Comparison of ENCODE assay signal across 12 cellular contexts in the genomic region with DNA sequence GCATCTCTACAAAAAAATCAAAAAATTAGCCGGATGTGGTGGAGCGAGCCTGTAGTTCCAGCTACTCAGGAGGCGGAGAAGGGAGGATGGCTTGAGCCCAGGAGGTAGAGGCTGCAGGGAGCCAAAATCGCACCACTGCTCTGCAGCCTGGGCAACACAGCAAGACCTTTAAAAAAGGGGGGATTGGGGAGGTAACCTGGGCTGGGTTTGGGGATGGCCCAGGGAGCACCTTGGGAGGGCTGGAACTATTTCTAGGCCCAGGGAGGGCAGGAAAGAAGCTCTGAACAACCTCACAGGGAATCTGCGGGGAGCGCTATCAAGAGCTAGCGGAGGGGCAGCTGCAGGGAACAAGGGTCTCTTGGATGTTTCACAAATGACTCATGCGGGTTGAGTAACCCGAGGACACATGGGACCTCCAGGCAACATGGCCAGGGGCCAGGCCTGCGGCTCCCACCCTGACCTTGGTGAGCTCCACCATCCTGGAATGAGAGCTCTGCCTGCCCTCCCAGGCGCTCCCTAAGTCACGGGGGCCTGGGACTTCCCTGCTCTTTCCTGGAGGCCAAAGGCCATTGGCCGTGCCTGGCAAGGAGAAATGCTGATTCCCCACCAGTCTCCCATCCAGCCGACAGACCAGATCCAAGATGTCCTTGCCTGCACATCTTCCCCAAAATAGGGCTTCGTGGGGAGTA. TPM values are rescaled to one million over a fixed set of nuclear protein-coding genes. Genes with fewer than 3 reads are reported as not detected.
A peak's percentile ranks its signal among the peaks of the same experiment; 100 is the strongest.
DNase-seq lines count a peak whose midpoint lies in the region; ATAC-seq and TF ChIP-seq lines count a peak whose summit lies in the region.
"Had no signal": no experiment of that assay in that cellular context is flagged by ENCODE, and none has a peak within 500 bp of the region (broad histone marks: within the 10 kb centered on the region; RNA-seq: fewer than 3 reads in every experiment).

No MANE protein-coding gene starts in this region.

- no peak for TF ChIP-seq EP300 in sigmoid colon (IDR thresholded peaks at IDR 0.05)

- intact Hi-C loops in sigmoid colon (cut with DNase I) = no loop called here

- no peak for TF ChIP-seq CTCF in sigmoid colon (IDR thresholded peaks at IDR 0.05)

- H3K4me1 ChIP-seq in HUES64 (ENCODE audit: insufficient read depth, low read length) = peaks cover 8% of the 10 kb centered on the region; the same call in 1 of the 2 replicates
- H3K4me1 ChIP-seq in sigmoid colon = peaks cover 0 to 4% (median 0%) of the 10 kb centered on the region in 4 donors
- H3K4me1 ChIP-seq: suprapubic skin had no signal

- H3K4me3 ChIP-seq in HUES64 (ENCODE audit: low read length) = no peak overlapping the region
- H3K4me3 ChIP-seq in sigmoid colon = no peak overlapping the region
- H3K4me3 ChIP-seq: suprapubic skin had no signal

- H3K9ac ChIP-seq in HUES64 (ENCODE audit: low read depth, low read length) = peak overlapping the region; percentile 24; the same call in 1 of the 2 replicates

- no peak for ATAC-seq in stimulated activated memory B cell treated with anti-CD40 and anti-IgM and Interleukin-4, amounts not matched to agents 10 μg/mL and 1 μg/mL and 100 μg/mL, for 72 hours
- ATAC-seq in activated T-cell treated with anti-CD3 and anti-CD28 coated beads, Interleukin-2, amount 50 U/mL, for 72 hours (replicated peaks in 1 of 2) = no peak
- no peak for ATAC-seq in GM21717 (IDR thresholded peaks at IDR 0.05; ENCODE audit: unreplicated experiment)

- H3K27me3 ChIP-seq in HUES64 (ENCODE audit: insufficient read depth, low read length) (no peaks in the 10 kb centered on the region), sigmoid colon (no peaks in the 10 kb centered on the region)

- peaks cover 13% of the 10 kb centered on the region for H3K4me1 Mint-ChIP-seq in stimulated activated memory B cell treated with anti-CD40 and anti-IgM and Interleukin-4, amounts not matched to agents 10 μg/mL and 1 μg/mL and 100 μg/mL, for 72 hours
- H3K4me1 Mint-ChIP-seq in activated T-cell treated with anti-CD3 and anti-CD28 coated beads, Interleukin-2, amount 50 U/mL, for 72 hours (ENCODE audit: low read depth) = no peaks in the 10 kb centered on the region

- no peaks in the 10 kb centered on the region for H3K36me3 Mint-ChIP-seq in stimulated activated memory B cell treated with anti-CD40 and anti-IgM and Interleukin-4, amounts not matched to agents 10 μg/mL and 1 μg/mL and 100 μg/mL, for 72 hours
- no peaks in the 10 kb centered on the region for H3K36me3 Mint-ChIP-seq in activated T-cell treated with anti-CD3 and anti-CD28 coated beads, Interleukin-2, amount 50 U/mL, for 72 hours (ENCODE audit: insufficient read depth in 2 of 2)

- H3K9me3 Mint-ChIP-seq in stimulated activated memory B cell treated with anti-CD40 and anti-IgM and Interleukin-4, amounts not matched to agents 10 μg/mL and 1 μg/mL and 100 μg/mL, for 72 hours = no peaks in the 10 kb centered on the region
- H3K9me3 Mint-ChIP-seq in activated T-cell treated with anti-CD3 and anti-CD28 coated beads, Interleukin-2, amount 50 U/mL, for 72 hours = no peaks in the 10 kb centered on the region

- no peaks in the 10 kb centered on the region for H3K9me3 ChIP-seq in HUES64 (ENCODE audit: insufficient read depth, low read depth, low read length)
- H3K9me3 ChIP-seq in sigmoid colon = no peaks in the 10 kb centered on the region
- H3K9me3 ChIP-seq: suprapubic skin had no signal

- DNase-seq in amniotic epithelial cell (ENCODE audit: low read depth) (peak; percentile 96), iris pigment epithelial cell (ENCODE audit: low read depth) (peak; percentile 76), sigmoid colon (peak; percentile 67), NCI-H748 treated with DMSO at 0.1 percent for 48 hours (lab: John Stamatoyannopoulos, UW) (no peak)
- no peak for DNase-seq in activated T-cell treated with anti-CD3 and anti-CD28 coated beads, Interleukin-2, amount 50 U/mL, for 72 hours
- DNase-seq: DMS53, KBM-7, NCI-H82 had no signal

- no peak overlapping the region for H3K27ac Mint-ChIP-seq in stimulated activated memory B cell treated with anti-CD40 and anti-IgM and Interleukin-4, amounts not matched to agents 10 μg/mL and 1 μg/mL and 100 μg/mL, for 72 hours
- H3K27ac Mint-ChIP-seq in activated T-cell treated with anti-CD3 and anti-CD28 coated beads, Interleukin-2, amount 50 U/mL, for 72 hours = no peak overlapping the region

- H3K27me3 Mint-ChIP-seq in stimulated activated memory B cell treated with anti-CD40 and anti-IgM and Interleukin-4, amounts not matched to agents 10 μg/mL and 1 μg/mL and 100 μg/mL, for 72 hours = peaks cover 91% of the 10 kb centered on the region
- peaks cover 5% of the 10 kb centered on the region for H3K27me3 Mint-ChIP-seq in activated T-cell treated with anti-CD3 and anti-CD28 coated beads, Interleukin-2, amount 50 U/mL, for 72 hours (ENCODE audit: low read depth)

- WGBS in HUES64 = 80% methylated on average over 15 of the region's 15 CpGs
- 66 to 81% methylated on average over 15 of the region's 15 CpGs for WGBS in sigmoid colon, 2 donors

- TF ChIP-seq POLR2A in sigmoid colon (IDR thresholded peaks at IDR 0.05) = no peak

- H3K36me3 ChIP-seq in HUES64 (ENCODE audit: insufficient read depth, low read length) (no peaks in the 10 kb centered on the region), sigmoid colon (no peaks in the 10 kb centered on the region)
- H3K36me3 ChIP-seq: suprapubic skin had no signal

- H3K4me3 Mint-ChIP-seq in stimulated activated memory B cell treated with anti-CD40 and anti-IgM and Interleukin-4, amounts not matched to agents 10 μg/mL and 1 μg/mL and 100 μg/mL, for 72 hours = no peak overlapping the region
- no peak overlapping the region for H3K4me3 Mint-ChIP-seq in activated T-cell treated with anti-CD3 and anti-CD28 coated beads, Interleukin-2, amount 50 U/mL, for 72 hours

- H3K27ac ChIP-seq in HUES64 (ENCODE audit: low read depth, low read length) (no peak overlapping the region), sigmoid colon (no peak overlapping the region)

RNA-seq across cellular contexts. Expression of a gene that starts 23.4 kb away (rescaled TPM):
- polyA plus RNA-seq in HUES64 (2013, experiment 1 of 2) = 3.5 TPM
- 5.8 TPM for polyA plus RNA-seq in HUES64 (2013, experiment 2 of 2)
- 1 to 10 TPM in 3 of 4 donors, under 1 TPM in 1; 0.49 to 3.0 (median 2.4) TPM for total RNA-seq in sigmoid colon
- polyA plus RNA-seq in sigmoid colon = 1 to 10 TPM in 1 of 3 donors, under 1 TPM in 1, not detected in 1; 0.60 to 2.1 TPM
- 1 to 10 TPM; 1.6 to 4.7 TPM for total RNA-seq in activated T-cell treated with anti-CD3 and anti-CD28 coated beads, Interleukin-2, amount 50 U/mL, for 72 hours

Comparison
In these comparisons a context has a peak if more than half of its experiments do, and no peak if none do; other contexts are left out.
1. DNase-seq: peak in amniotic epithelial cell (single experiment), iris pigment epithelial cell (single experiment) and sigmoid colon (single experiment); none in NCI-H748 treated with DMSO at 0.1 percent for 48 hours (single experiment) and activated T-cell treated with anti-CD3 and anti-CD28 coated beads, Interleukin-2, amount 50 U/mL, for 72 hours (0 of 2).